Comparison of ENCODE assay signal across 10 cellular contexts in the genomic region with DNA sequence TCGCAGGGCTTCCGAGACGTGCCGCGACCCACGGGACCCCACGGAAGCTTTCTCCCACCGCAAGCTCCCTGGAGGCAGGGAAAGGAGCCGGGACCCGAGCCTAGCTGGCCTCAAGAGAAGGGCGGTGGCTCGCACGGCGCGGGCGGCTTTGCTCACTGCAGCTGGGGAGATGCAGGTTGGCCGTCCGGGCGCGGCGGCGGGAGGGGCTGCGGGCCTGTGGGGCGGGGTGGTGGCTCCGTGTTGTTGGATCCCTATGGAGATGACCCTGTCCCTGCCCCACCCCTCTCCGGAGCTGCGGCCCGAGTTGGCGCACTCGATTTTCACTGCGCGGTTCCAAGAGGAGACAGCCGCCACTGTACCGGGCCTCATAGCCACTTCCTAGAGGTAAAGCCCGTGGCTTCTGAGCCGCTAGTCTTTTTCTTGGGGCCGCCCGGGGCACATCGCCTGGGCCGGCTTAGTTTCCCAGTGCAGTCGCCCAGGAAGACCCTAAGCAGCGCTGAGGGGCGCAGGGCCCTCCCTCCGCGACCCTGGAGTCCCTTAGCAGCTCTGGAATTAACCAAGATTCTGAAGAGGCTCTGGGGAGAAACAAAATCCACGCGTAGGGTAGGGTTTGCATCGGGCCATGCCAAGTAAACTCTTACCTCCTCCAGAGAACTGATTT. TPM values are rescaled to one million over a fixed set of nuclear protein-coding genes. Genes with fewer than 3 reads are reported as not detected.
A peak's percentile ranks its signal among the peaks of the same experiment; 100 is the strongest.
DNase-seq lines count a peak whose midpoint lies in the region; ATAC-seq and TF ChIP-seq lines count a peak whose summit lies in the region.
"Had no signal": no experiment of that assay in that cellular context is flagged by ENCODE, and none has a peak within 500 bp of the region (broad histone marks: within the 10 kb centered on the region; RNA-seq: fewer than 3 reads in every experiment).

A gene with protein sequence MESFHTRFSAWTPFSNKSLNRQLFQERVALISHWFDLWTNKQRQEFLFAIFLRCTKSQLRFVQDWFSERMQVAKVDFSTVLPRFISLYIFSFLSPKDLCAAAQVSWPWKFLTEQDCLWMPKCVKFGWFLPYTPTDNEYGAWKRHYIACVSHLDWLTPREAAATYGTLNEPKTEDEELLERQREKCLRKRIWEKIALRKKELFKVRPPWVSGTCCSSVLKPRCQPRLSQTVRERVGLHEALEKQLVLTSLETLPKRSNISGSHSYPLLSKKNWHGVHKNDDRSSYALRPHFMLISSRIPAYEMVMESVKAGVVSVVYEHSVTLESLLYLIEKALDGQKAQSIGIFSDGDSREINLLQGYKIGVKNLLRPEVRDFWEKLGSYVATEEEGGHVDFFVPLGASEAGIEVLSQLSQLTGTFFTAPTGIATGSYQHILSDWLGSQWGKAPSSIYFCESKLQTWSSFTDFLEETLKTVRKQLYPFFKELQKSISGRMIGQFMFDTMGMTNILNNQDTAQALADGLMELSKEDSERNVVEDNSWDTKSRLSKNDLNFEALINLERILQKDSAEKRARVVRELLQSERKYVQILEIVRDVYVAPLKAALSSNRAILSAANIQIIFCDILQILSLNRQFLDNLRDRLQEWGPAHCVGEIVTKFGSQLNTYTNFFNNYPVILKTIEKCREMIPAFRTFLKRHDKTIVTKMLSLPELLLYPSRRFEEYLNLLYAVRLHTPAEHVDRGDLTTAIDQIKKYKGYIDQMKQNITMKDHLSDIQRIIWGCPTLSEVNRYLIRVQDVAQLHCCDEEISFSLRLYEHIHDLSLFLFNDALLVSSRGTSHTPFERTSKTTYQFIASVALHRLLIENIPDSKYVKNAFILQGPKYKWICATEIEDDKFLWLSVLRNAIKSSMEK (plus strand): TSS at position 279 of the 661 bp plus-strand sequence. CDS start 17,188 bp downstream, outside the sequence.

- no peaks in the 10 kb centered on the region for H3K9me3 ChIP-seq in Peyer's patch
- H3K9me3 ChIP-seq in A673 (ENCODE audit: low read depth, low read length, poor library complexity, severe bottlenecking), result no peaks in the 10 kb centered on the region

- ATAC-seq in Right ventricle myocardium superior (ENCODE audit: poor library complexity) (peak; percentile 96), HG02759 (IDR thresholded peaks at IDR 0.05; ENCODE audit: unreplicated experiment) (no peak)

- peaks cover 10% of the 10 kb centered on the region for H3K36me3 Mint-ChIP-seq in osteocyte (ENCODE audit: unreplicated experiment)

- no peak within 1 kb of the TSS for H3K27ac Mint-ChIP-seq in osteocyte (ENCODE audit: unreplicated experiment)

- H3K27ac ChIP-seq in Peyer's patch, result peak within 1 kb of the TSS in 3 of 4 donors; percentile 31 to 77 (median 33)
- no peak within 1 kb of the TSS for H3K27ac ChIP-seq in A673 (ENCODE audit: low read depth, low read length, poor library complexity, severe bottlenecking)
- H3K27ac ChIP-seq: KMS-11 had no signal

- POLR2A ChIA-PET in A673 (lab: Charles Lee; ENCODE audit: low non-redundant PET), result interaction anchor here (0.6 kb wide), 1 partner anchor 1026 kb away, joined by 3 read pairs; no protein-coding TSS in a partner anchor

- no peaks in the 10 kb centered on the region for H3K27me3 Mint-ChIP-seq in osteocyte (ENCODE audit: unreplicated experiment)

- H3K27me3 ChIP-seq in Peyer's patch (no peaks in the 10 kb centered on the region), A673 (replicated peaks; ENCODE audit: insufficient read depth, low read depth, low read length, poor library complexity) (no peaks in the 10 kb centered on the region)

- no peaks in the 10 kb centered on the region for H3K4me1 Mint-ChIP-seq in osteocyte (ENCODE audit: unreplicated experiment)

- H3K9me3 Mint-ChIP-seq in osteocyte (ENCODE audit: unreplicated experiment), result no peaks in the 10 kb centered on the region

- TF ChIP-seq POLR2A in Peyer's patch (IDR thresholded peaks at IDR 0.05), result no peak

- CTCF ChIA-PET in A673 (lab: Charles Lee), result no interaction called here

- TF ChIP-seq CTCF in Peyer's patch (IDR thresholded peaks at IDR 0.05) (no peak), osteocyte (IDR thresholded peaks at IDR 0.05) (no peak), A673 (conservative IDR thresholded peaks at IDR 0.05; ENCODE audit: low read depth, low read length) (no peak)

- no peak within 1 kb of the TSS for H3K4me3 Mint-ChIP-seq in osteocyte (ENCODE audit: unreplicated experiment)

- H3K36me3 ChIP-seq in Peyer's patch (peaks cover 0 to 8% (median 0%) of the 10 kb centered on the region in 3 donors), A673 (ENCODE audit: insufficient read depth, low read length, poor library complexity, severe bottlenecking) (no peaks in the 10 kb centered on the region)

- no peaks in the 10 kb centered on the region for H3K4me1 ChIP-seq in Peyer's patch
- no peaks in the 10 kb centered on the region for H3K4me1 ChIP-seq in A673 (ENCODE audit: insufficient read depth, low read length, poor library complexity, severe bottlenecking)

- peak within 1 kb of the TSS in 3 of 4 donors; percentile 22 to 52 (median 43) for H3K4me3 ChIP-seq in Peyer's patch
- H3K4me3 ChIP-seq in A673 (ENCODE audit: low read depth, low read length, poor library complexity, severe bottlenecking), result no peak within 1 kb of the TSS

- intact Hi-C loops in Right ventricle myocardium superior (cut with DNase I), result no loop called here
- intact Hi-C loops in A673 (cut with micrococcal nuclease; ENCODE audit: unreplicated experiment), result no loop called here

- no TSS peak for BruUV-seq in A673 (replicated peaks; lab: Mats Ljungman, UMichigan)

- DNase-seq in COR-L47 (lab: John Stamatoyannopoulos, UW) (peak; percentile 45), Peyer's patch (peak in 2 of 3 donors; percentile 77 to 96), Right ventricle myocardium superior (peak; percentile 90), osteocyte (ENCODE audit: extremely low spot score, unreplicated experiment) (peak; percentile 85), SIG-M5 (lab: John Stamatoyannopoulos, UW) (no peak), A673 (ENCODE audit: low spot score) (no peak)
- DNase-seq in effector CD8-positive, alpha-beta T cell (lab: John Stamatoyannopoulos, UW), result no peak
- DNase-seq: activated T-cell treated with anti-CD3 and anti-CD28 coated beads, Interleukin-2, amount 50 U/mL, for 1 hour had no signal

RNA-seq across cellular contexts. Expression of the gene that starts here (rescaled TPM):
- total RNA-seq in Peyer's patch (under 1 TPM in 1 of 4 donors, not detected in 3; 0.27 TPM), Right ventricle myocardium superior (0.70 TPM), osteocyte (0.13 TPM in 1 of 2 replicates, not detected in the other), A673 (2021) (not detected in 2 replicates)

Comparison
In these comparisons a context has a peak if more than half of its experiments do, and no peak if none do; other contexts are left out.
1. Peak in DNase-seq, H3K4me3 ChIP-seq and H3K27ac ChIP-seq in Peyer's patch; RNA of the gene not detected or under 1 TPM.
2. Peak in DNase-seq and ATAC-seq in Right ventricle myocardium superior; RNA of the gene not detected or under 1 TPM.
3. Peak in DNase-seq in osteocyte; RNA of the gene not detected or under 1 TPM.